Comparison of ENCODE assay signal across 17 cellular contexts in the genomic region with DNA sequence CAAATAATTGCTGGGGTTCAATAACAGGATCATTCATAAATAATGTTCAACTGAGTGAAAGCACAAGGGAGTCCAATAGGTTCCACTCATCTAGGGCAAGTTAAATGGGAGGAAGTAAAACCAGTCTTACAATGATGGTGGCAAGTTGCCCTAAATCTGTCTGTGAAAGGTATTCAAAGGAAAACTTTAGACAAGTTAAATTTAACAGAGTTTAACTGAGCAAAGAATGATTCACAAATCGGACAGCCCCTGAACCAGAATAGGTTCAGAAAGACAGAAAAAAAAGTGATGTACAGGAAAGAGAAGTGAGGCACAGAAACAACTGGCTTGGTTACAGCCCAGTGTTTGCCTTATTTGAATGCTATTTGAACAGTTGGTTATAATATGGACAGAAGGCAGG.
DNase-seq lines count a peak whose midpoint lies in the region; ATAC-seq, FAIRE-seq and TF ChIP-seq lines count a peak whose summit lies in the region.
"Had no signal": no experiment of that assay in that cellular context is flagged by ENCODE, and none has a peak within 500 bp of the region (broad histone marks: within the 10 kb centered on the region; RNA-seq: fewer than 3 reads in every experiment).

No MANE protein-coding gene starts in this region.

- H3K9me3 Mint-ChIP-seq in activated CD8-positive, alpha-beta T cell treated with anti-CD3 and anti-CD28 coated beads, Interleukin-2, amount 10 ng/mL, durations not matched to agents 7 days and 5 days (ENCODE audit: insufficient read depth): peaks cover 7% of the 10 kb centered on the region
- H3K9me3 Mint-ChIP-seq: activated naive CD4-positive, alpha-beta T cell treated with anti-CD3 and anti-CD28 coated beads, Interleukin-2, amount 10 ng/mL, durations not matched to agents 7 days and 5 days; HFFc6 had no signal

- no peak for TF ChIP-seq POLR2A in ovary (IDR thresholded peaks at IDR 0.05)

- H3K4me3 Mint-ChIP-seq in activated CD8-positive, alpha-beta T cell treated with anti-CD3 and anti-CD28 coated beads, Interleukin-2, amount 10 ng/mL, durations not matched to agents 7 days and 5 days: no peak overlapping the region
- H3K4me3 Mint-ChIP-seq: activated naive CD4-positive, alpha-beta T cell treated with anti-CD3 and anti-CD28 coated beads, Interleukin-2, amount 10 ng/mL, durations not matched to agents 7 days and 5 days; CD8-positive, alpha-beta memory T cell; HFFc6 had no signal

- no peak for TF ChIP-seq EP300 in ovary (IDR thresholded peaks at IDR 0.05)

- H3K27ac Mint-ChIP-seq in activated CD8-positive, alpha-beta T cell treated with anti-CD3 and anti-CD28 coated beads, Interleukin-2, amount 10 ng/mL, durations not matched to agents 7 days and 5 days: no peak overlapping the region
- H3K27ac Mint-ChIP-seq: activated naive CD4-positive, alpha-beta T cell treated with anti-CD3 and anti-CD28 coated beads, Interleukin-2, amount 10 ng/mL, durations not matched to agents 7 days and 5 days; CD8-positive, alpha-beta memory T cell; HFFc6 had no signal

- H3K27me3 ChIP-seq in ovary: no peaks in the 10 kb centered on the region
- H3K27me3 ChIP-seq: heart left ventricle had no signal

- no peak overlapping the region for H3K27ac ChIP-seq in ovary
- H3K27ac ChIP-seq: heart left ventricle, pancreas had no signal

- no peaks in the 10 kb centered on the region for H3K36me3 ChIP-seq in ovary
- H3K36me3 ChIP-seq: heart left ventricle, pancreas had no signal

- no peaks in the 10 kb centered on the region for H3K27me3 Mint-ChIP-seq in activated CD8-positive, alpha-beta T cell treated with anti-CD3 and anti-CD28 coated beads, Interleukin-2, amount 10 ng/mL, durations not matched to agents 7 days and 5 days (ENCODE audit: low read depth)
- H3K27me3 Mint-ChIP-seq: activated naive CD4-positive, alpha-beta T cell treated with anti-CD3 and anti-CD28 coated beads, Interleukin-2, amount 10 ng/mL, durations not matched to agents 7 days and 5 days; CD8-positive, alpha-beta memory T cell had no signal

- H3K4me3 ChIP-seq in fibroblast of the aortic adventitia (ENCODE audit: low read depth, low read length) (no peak overlapping the region), ovary (no peak overlapping the region)
- H3K4me3 ChIP-seq: heart left ventricle, pancreas had no signal

- H3K4me1 ChIP-seq in ovary (ENCODE audit: insufficient read depth): peaks cover 2% of the 10 kb centered on the region
- H3K4me1 ChIP-seq: pancreas had no signal

- H3K4me1 Mint-ChIP-seq in activated CD8-positive, alpha-beta T cell treated with anti-CD3 and anti-CD28 coated beads, Interleukin-2, amount 10 ng/mL, durations not matched to agents 7 days and 5 days (ENCODE audit: low read depth): no peaks in the 10 kb centered on the region
- H3K4me1 Mint-ChIP-seq: CD8-positive, alpha-beta memory T cell had no signal

- peak; percentile 74 for DNase-seq in fibroblast of the aortic adventitia (ENCODE audit: low read depth)
- DNase-seq in ovary: no peak
- DNase-seq in globus pallidus (ENCODE audit: low spot score): no peak
- DNase-seq in activated CD8-positive, alpha-beta T cell treated with anti-CD3 and anti-CD28 coated beads, Interleukin-2, amount 10 ng/mL, durations not matched to agents 7 days and 5 days: no peak
- no peak for DNase-seq in urothelium cell line (ENCODE audit: low spot score)
- DNase-seq: activated naive CD4-positive, alpha-beta T cell treated with anti-CD3 and anti-CD28 coated beads, Interleukin-2, amount 10 ng/mL, durations not matched to agents 7 days and 5 days; CD8-positive, alpha-beta memory T cell; heart left ventricle; HFFc6; MM.1S; NCI-H524 treated with DMSO at 0.1 percent for 48 hours; stimulated activated CD4-positive, alpha-beta T cell treated with anti-CD3 and anti-CD28 coated beads, Interleukin-2, amount 100 ng/mL, for 48 hours; SW 1271 had no signal

- TF ChIP-seq CTCF in fibroblast of the aortic adventitia (IDR thresholded peaks at IDR 0.05; ENCODE audit: insufficient read depth, low read length): no peak
- TF ChIP-seq CTCF in ovary (IDR thresholded peaks at IDR 0.05): no peak

- no peak for FAIRE-seq in urothelium cell line (lab: Jason Lieb, UNC)
- FAIRE-seq: pancreas had no signal

- intact Hi-C loops in ovary (cut with DNase I): no loop called here

- no peaks in the 10 kb centered on the region for H3K36me3 Mint-ChIP-seq in activated CD8-positive, alpha-beta T cell treated with anti-CD3 and anti-CD28 coated beads, Interleukin-2, amount 10 ng/mL, durations not matched to agents 7 days and 5 days (ENCODE audit: low read depth)
- H3K36me3 Mint-ChIP-seq: activated naive CD4-positive, alpha-beta T cell treated with anti-CD3 and anti-CD28 coated beads, Interleukin-2, amount 10 ng/mL, durations not matched to agents 7 days and 5 days; CD8-positive, alpha-beta memory T cell had no signal

- ATAC-seq in GM19025 (IDR thresholded peaks at IDR 0.05; ENCODE audit: low read depth, unreplicated experiment) (peak; percentile 61), HG02588 (IDR thresholded peaks at IDR 0.05; ENCODE audit: unreplicated experiment) (peak; percentile 57), HG03432 (IDR thresholded peaks at IDR 0.05; ENCODE audit: unreplicated experiment) (peak; percentile 67)
- ATAC-seq in activated CD8-positive, alpha-beta T cell treated with anti-CD3 and anti-CD28 coated beads, Interleukin-2, amount 10 ng/mL, durations not matched to agents 7 days and 5 days: no peak
- ATAC-seq: heart left ventricle, pancreas had no signal

- no peaks in the 10 kb centered on the region for H3K9me3 ChIP-seq in ovary
- H3K9me3 ChIP-seq: heart left ventricle, pancreas had no signal

- POLR2A ChIA-PET in activated CD8-positive, alpha-beta T cell treated with anti-CD3 and anti-CD28 coated beads, Interleukin-2, amount 10 ng/mL, durations not matched to agents 7 days and 5 days (lab: Charles Lee): no interaction called here

- CTCF ChIA-PET in activated CD8-positive, alpha-beta T cell treated with anti-CD3 and anti-CD28 coated beads, Interleukin-2, amount 10 ng/mL, durations not matched to agents 7 days and 5 days (lab: Charles Lee): no interaction called here

- WGBS in ovary, 3 donors: 81 to 93% (median 82%) methylated on average over 1 of the region's 1 CpG
